In genomic region chr14:101330416-101331140, GRCh38 we compare ENCODE assay signal across 1 cellular context.
A peak's percentile ranks its signal among the peaks of the same experiment; 100 is the strongest.
TF ChIP-seq lines count a peak whose summit lies in the region.

No MANE protein-coding gene starts in this region.

TF ChIP-seq in HepG2, 621 proteins besides CTCF, POLR2A, EP300 and RAD21 (continued from another document and continues in another):
- TF ChIP-seq SP2 (CRISPR knock-in tag; IDR thresholded peaks at IDR 0.05) = no peak
- peak; percentile 86; the same call in 1 of the 2 replicates for TF ChIP-seq ZNF549 (CRISPR knock-in tag; IDR thresholded peaks at IDR 0.05)
- TF ChIP-seq ETV6 (CRISPR knock-in tag; conservative IDR thresholded peaks at IDR 0.05) = no peak
- no peak for TF ChIP-seq ZSCAN31 (CRISPR knock-in tag; IDR thresholded peaks at IDR 0.05; ENCODE audit: low read depth)
- peak; percentile 18; the same call in 1 of the 2 replicates for TF ChIP-seq CEBPG (CRISPR knock-in tag; IDR thresholded peaks at IDR 0.05)
- TF ChIP-seq TFE3 (CRISPR knock-in tag; IDR thresholded peaks at IDR 0.05) = peak; percentile 44; the same call in 1 of the 2 replicates
- no peak for TF ChIP-seq ZNF280D (CRISPR knock-in tag; IDR thresholded peaks at IDR 0.05)
- TF ChIP-seq PREB (CRISPR knock-in tag; IDR thresholded peaks at IDR 0.05) = no peak
- TF ChIP-seq TBX2 (CRISPR knock-in tag; IDR thresholded peaks at IDR 0.05; ENCODE audit: borderline replicate concordance) = peak; percentile 73; the same call in 1 of the 2 replicates
- no peak for TF ChIP-seq MYPOP (CRISPR knock-in tag; IDR thresholded peaks at IDR 0.05)
- no peak for TF ChIP-seq ZBTB46 (CRISPR knock-in tag; IDR thresholded peaks at IDR 0.05; ENCODE audit: borderline replicate concordance)
- TF ChIP-seq THAP11 (CRISPR knock-in tag; IDR thresholded peaks at IDR 0.05) = 0 out of 2 replicates have a peak, but pooled peaks have one; percentile 19
- no peak for TF ChIP-seq SP4 (CRISPR knock-in tag; IDR thresholded peaks at IDR 0.05)
- peak; percentile 93 for TF ChIP-seq ARID5B (CRISPR knock-in tag; IDR thresholded peaks at IDR 0.05)
- TF ChIP-seq ZNF367 (CRISPR knock-in tag; IDR thresholded peaks at IDR 0.05; ENCODE audit: borderline replicate concordance) = no peak
- no peak for TF ChIP-seq ZNF142 (CRISPR knock-in tag; IDR thresholded peaks at IDR 0.05)
- no peak for TF ChIP-seq ZNF737 (CRISPR knock-in tag; IDR thresholded peaks at IDR 0.05; ENCODE audit: borderline replicate concordance)
- 0 out of 2 replicates have a peak, but pooled peaks have one; percentile 32 for TF ChIP-seq SATB2 (CRISPR knock-in tag; IDR thresholded peaks at IDR 0.05)
- peak; percentile 67 for TF ChIP-seq RXRA (CRISPR knock-in tag; IDR thresholded peaks at IDR 0.05)
- no peak for TF ChIP-seq HMG20B (CRISPR knock-in tag; conservative IDR thresholded peaks at IDR 0.05)
- no peak for TF ChIP-seq JDP2 (CRISPR knock-in tag; IDR thresholded peaks at IDR 0.05; ENCODE audit: borderline replicate concordance)
- peak; percentile 88 for TF ChIP-seq NR2F2 (IDR thresholded peaks at IDR 0.05; ENCODE audit: borderline replicate concordance, low read depth)
- no peak for TF ChIP-seq ATF7-NPFF (CRISPR knock-in tag; IDR thresholded peaks at IDR 0.05; ENCODE audit: low read depth)
- peak; percentile 88 for TF ChIP-seq ZNF687 (CRISPR knock-in tag; IDR thresholded peaks at IDR 0.05)
- no peak for TF ChIP-seq ZNF512 (CRISPR knock-in tag; IDR thresholded peaks at IDR 0.05)
- TF ChIP-seq SALL1 (CRISPR knock-in tag; IDR thresholded peaks at IDR 0.05) = peak; percentile 93
- TF ChIP-seq ZNF383 (CRISPR knock-in tag; IDR thresholded peaks at IDR 0.05; ENCODE audit: borderline replicate concordance) = no peak
- TF ChIP-seq MED13 (CRISPR knock-in tag; IDR thresholded peaks at IDR 0.05) = no peak
- TF ChIP-seq ZNF558 (CRISPR knock-in tag; IDR thresholded peaks at IDR 0.05; ENCODE audit: borderline replicate concordance) = no peak; the same call in 1 of the 2 replicates
